ENCODE assay signal across 8 cellular contexts in genomic region chr3:46208167-46208704, GRCh38. TPM values are rescaled to one million over a fixed set of nuclear protein-coding genes. Genes with fewer than 3 reads are reported as not detected.
A peak's percentile ranks its signal among the peaks of the same experiment; 100 is the strongest.
DNase-seq lines count a peak whose midpoint lies in the region; ATAC-seq and TF ChIP-seq lines count a peak whose summit lies in the region.

Gene CCR1 (minus strand): TSS chr3:46208313. CDS start chr3:46204313, 4,000 bp downstream.

- TF ChIP-seq CTCF in activated B cell treated with CpG ODN at 0.5 μM for 24 hours (IDR thresholded peaks at IDR 0.05): no peak
- TF ChIP-seq CTCF in neural crest cell (conservative IDR thresholded peaks at IDR 0.05): peak; percentile 62

- in situ Hi-C loops in ACHN (cut with HindIII; ENCODE audit: low pct_ligation_motif_present, low pct_unique_long_range_greater_than_20kb, low sequenced_read_pairs): no loop called here

- H3K27me3 Mint-ChIP-seq in activated B cell treated with CpG ODN at 0.5 μM for 24 hours: no peaks in the 10 kb centered on the region
- no peaks in the 10 kb centered on the region for H3K27me3 Mint-ChIP-seq in neural crest cell (ENCODE audit: low read depth)

- H3K4me3 Mint-ChIP-seq in activated B cell treated with CpG ODN at 0.5 μM for 24 hours: peak within 1 kb of the TSS; percentile 73
- no peak within 1 kb of the TSS for H3K4me3 Mint-ChIP-seq in neural crest cell

- H3K4me1 Mint-ChIP-seq in activated B cell treated with CpG ODN at 0.5 μM for 24 hours (peaks cover 52% of the 10 kb centered on the region), neural crest cell (peaks cover 5% of the 10 kb centered on the region)

- H3K36me3 Mint-ChIP-seq in activated B cell treated with CpG ODN at 0.5 μM for 24 hours (ENCODE audit: low read depth) (peaks cover under 1% of the 10 kb centered on the region), neural crest cell (ENCODE audit: low read depth) (no peaks in the 10 kb centered on the region)

- ATAC-seq in GM18502 (IDR thresholded peaks at IDR 0.05; ENCODE audit: poor library complexity, unreplicated experiment) (peak; percentile 65), HG03565 (IDR thresholded peaks at IDR 0.05; ENCODE audit: unreplicated experiment) (peak; percentile 57), activated B cell treated with CpG ODN at 0.5 μM for 24 hours (ENCODE audit: low read depth) (peak; percentile 80)

- H3K9me3 Mint-ChIP-seq in activated B cell treated with CpG ODN at 0.5 μM for 24 hours (no peaks in the 10 kb centered on the region), neural crest cell (peaks cover 2% of the 10 kb centered on the region)

- intact Hi-C loops in activated B cell treated with CpG ODN at 0.5 μM for 24 hours (cut with micrococcal nuclease): loop anchor here (1.0 to 5.0 kb wide), 5 partner anchors 21 to 270 kb away; no protein-coding TSS in a partner anchor

- peak; percentile 17 for DNase-seq in ACHN
- no peak for DNase-seq in activated B cell treated with CpG ODN at 0.5 μM for 24 hours
- DNase-seq in fibroblast of gingiva (ENCODE audit: low read depth): peak; percentile 46
- peak; percentile 4 for DNase-seq in neural crest cell (ENCODE audit: low read depth, low spot score)
- no peak for DNase-seq in NCI-H2029 (lab: John Stamatoyannopoulos, UW)
- no peak for DNase-seq in NCI-H510A treated with DMSO at 0.1 percent for 48 hours (lab: John Stamatoyannopoulos, UW)

- H3K27ac Mint-ChIP-seq in activated B cell treated with CpG ODN at 0.5 μM for 24 hours: peak within 1 kb of the TSS; percentile 72
- peak within 1 kb of the TSS; percentile 38 for H3K27ac Mint-ChIP-seq in neural crest cell (ENCODE audit: unreplicated experiment)

- POLR2A ChIA-PET in activated B cell treated with CpG ODN at 0.5 μM for 24 hours (lab: Charles Lee): interaction anchor here (1.8 kb wide), 1 partner anchor 119 kb away, joined by 6 read pairs; no protein-coding TSS in a partner anchor

- CTCF ChIA-PET in activated B cell treated with CpG ODN at 0.5 μM for 24 hours (lab: Charles Lee): interaction anchor here (0.7 to 3.2 kb wide), 22 partner anchors 8 to 446 kb away, joined by 3 to 32 read pairs (median 5); partner anchors contain the start of gene CCR5

RNA-seq across cellular contexts. Expression of gene CCR1, which starts in this region (rescaled TPM):
- total RNA-seq in activated B cell treated with CpG ODN at 0.5 μM for 24 hours (0.73 and 0.82 TPM in 2 replicates), neural crest cell (0.12 TPM in 1 of 2 replicates, not detected in the other)

Comparison
In these comparisons a context has a peak if more than half of its experiments do, and no peak if none do; other contexts are left out.
1. Peak in ATAC-seq in activated B cell treated with CpG ODN at 0.5 μM for 24 hours; RNA of the gene not detected or under 1 TPM.
2. Peak in DNase-seq in neural crest cell; RNA of the gene not detected or under 1 TPM.
3. DNase-seq: peak in ACHN (single experiment) and fibroblast of gingiva (single experiment); none in activated B cell treated with CpG ODN at 0.5 μM for 24 hours (single experiment), NCI-H2029 (single experiment) and NCI-H510A treated with DMSO at 0.1 percent for 48 hours (single experiment).
4. Peak in every context shown above with its lines, with median percentiles within 50 percentile points of each other: ATAC-seq.